13 cellular contexts compared by ENCODE assay signal in the genomic region with DNA sequence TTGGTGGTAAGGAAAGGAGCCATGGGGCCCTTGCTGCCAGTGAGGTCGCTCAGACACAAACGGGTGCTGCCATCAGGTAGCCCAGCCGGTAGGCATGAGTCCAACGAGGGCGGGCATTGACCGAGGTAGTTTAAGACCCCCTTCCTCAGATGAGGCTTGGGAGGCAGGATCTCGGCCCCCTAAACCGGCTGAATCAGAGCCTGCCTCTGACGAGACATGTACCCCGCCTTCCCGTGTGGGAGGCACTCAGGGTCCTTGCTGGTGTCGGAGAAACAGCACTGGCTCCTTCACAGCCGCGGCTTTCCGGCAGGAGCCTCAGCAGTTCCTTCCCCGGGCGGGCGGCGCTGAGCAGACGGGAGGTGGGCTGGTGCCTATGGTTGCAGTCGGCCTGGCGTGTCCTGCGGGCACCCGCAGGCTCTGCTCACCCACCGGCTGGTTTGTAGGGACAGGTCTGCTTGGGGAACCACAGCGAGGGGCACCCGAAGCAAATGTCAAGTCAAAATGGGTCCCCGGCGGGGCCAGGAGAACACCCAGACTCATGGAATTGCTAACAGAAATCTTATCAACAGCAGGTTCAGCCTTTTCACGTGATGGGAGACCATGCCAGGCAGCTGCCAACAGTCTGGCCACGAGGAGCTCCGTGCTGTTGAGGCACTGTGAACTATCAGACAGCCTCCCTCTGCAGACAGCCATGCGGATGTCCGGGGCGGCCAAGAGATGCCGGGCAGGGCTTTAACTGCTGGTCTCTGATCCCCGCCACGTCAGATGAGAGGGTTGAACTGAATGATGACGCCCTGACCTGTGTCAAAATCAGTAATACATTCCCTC. TPM values are rescaled to one million over a fixed set of nuclear protein-coding genes. Genes with fewer than 3 reads are reported as not detected.
"Had no signal": no experiment of that assay in that cellular context is flagged by ENCODE, and none has a peak within 500 bp of the region (broad histone marks: within the 10 kb centered on the region; RNA-seq: fewer than 3 reads in every experiment).

No MANE protein-coding gene starts in this region.

- H3K36me3 Mint-ChIP-seq: mesothelial cell of epicardium had no signal

- H3K4me3 ChIP-seq: body of pancreas, gastroesophageal sphincter, psoas muscle, transverse colon had no signal

- H3K9me3 ChIP-seq: body of pancreas, gastroesophageal sphincter, psoas muscle, transverse colon had no signal

- H3K4me3 Mint-ChIP-seq: activated CD4-positive, alpha-beta memory T cell treated with anti-CD3 and anti-CD28 coated beads, Interleukin-2, amount 10 ng/mL, durations not matched to agents 7 days and 5 days; dendritic cell treated with granulocyte-macrophage colony-stimulating factor and Interleukin-4, amounts not matched to agents 40 ng/mL and 50 ng/mL, for 4 days had no signal

- H3K36me3 ChIP-seq: gastroesophageal sphincter, transverse colon had no signal

- H3K27ac Mint-ChIP-seq: activated CD4-positive, alpha-beta memory T cell treated with anti-CD3 and anti-CD28 coated beads, Interleukin-2, amount 10 ng/mL, durations not matched to agents 7 days and 5 days; dendritic cell treated with granulocyte-macrophage colony-stimulating factor and Interleukin-4, amounts not matched to agents 40 ng/mL and 50 ng/mL, for 4 days; mesothelial cell of epicardium had no signal

- ATAC-seq: body of pancreas, gastroesophageal sphincter, left ventricle myocardium superior, psoas muscle had no signal

- H3K27ac ChIP-seq: body of pancreas, gastroesophageal sphincter, psoas muscle, transverse colon had no signal

- H3K9me3 Mint-ChIP-seq: activated CD4-positive, alpha-beta memory T cell treated with anti-CD3 and anti-CD28 coated beads, Interleukin-2, amount 10 ng/mL, durations not matched to agents 7 days and 5 days; dendritic cell treated with granulocyte-macrophage colony-stimulating factor and Interleukin-4, amounts not matched to agents 40 ng/mL and 50 ng/mL, for 4 days; mesothelial cell of epicardium had no signal

- DNase-seq: activated CD4-positive, alpha-beta memory T cell treated with anti-CD3 and anti-CD28 coated beads, Interleukin-2, amount 10 ng/mL, durations not matched to agents 7 days and 5 days; activated naive CD4-positive, alpha-beta T cell treated with anti-CD3 and anti-CD28 coated beads, Interleukin-2, amount 50 U/mL, for 16 hours; amniotic stem cell; body of pancreas; left ventricle myocardium superior; psoas muscle; T-helper 9 cell; transverse colon had no signal

RNA-seq across cellular contexts. Expression of gene KCNG2, which starts 2.8 kb away (rescaled TPM):
- total RNA-seq: activated CD4-positive, alpha-beta memory T cell treated with anti-CD3 and anti-CD28 coated beads, Interleukin-2, amount 10 ng/mL, durations not matched to agents 7 days and 5 days; body of pancreas; epithelial cell of proximal tubule; left ventricle myocardium superior; mesothelial cell of epicardium had no signal
- polyA plus RNA-seq: keratinocyte had no signal
